ENCODE assay signal across 8 cellular contexts in the genomic region with DNA sequence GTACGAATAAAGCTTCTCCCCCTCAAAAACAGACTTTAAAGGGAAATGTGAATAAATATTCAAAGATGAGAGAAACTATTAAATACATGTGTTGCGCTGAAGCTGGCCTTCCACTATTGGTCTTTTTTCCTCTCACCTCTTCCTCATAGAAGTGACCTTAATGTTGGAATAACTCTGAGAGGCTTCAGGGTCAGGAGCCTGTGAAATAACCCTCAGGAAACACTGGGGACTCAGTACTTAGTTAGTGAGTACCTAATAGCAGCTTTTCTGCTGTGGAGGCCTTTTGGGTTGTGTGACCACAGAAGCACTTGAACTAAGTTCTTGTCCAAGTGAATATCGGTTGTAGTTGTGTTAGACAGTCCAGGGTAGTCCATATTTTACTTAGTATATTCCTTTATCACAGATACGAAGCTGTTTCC.
A peak's percentile ranks its signal among the peaks of the same experiment; 100 is the strongest.
DNase-seq lines count a peak whose midpoint lies in the region; ATAC-seq and TF ChIP-seq lines count a peak whose summit lies in the region.

No MANE protein-coding gene starts in this region.

- peaks cover 20% of the 10 kb centered on the region for H3K4me1 Mint-ChIP-seq in dendritic cell treated with granulocyte-macrophage colony-stimulating factor and Interleukin-4, amounts not matched to agents 40 ng/mL and 50 ng/mL, for 4 days (ENCODE audit: low read depth)
- H3K4me1 Mint-ChIP-seq in nephron = peaks cover 43% of the 10 kb centered on the region

- no peaks in the 10 kb centered on the region for H3K27me3 Mint-ChIP-seq in dendritic cell treated with granulocyte-macrophage colony-stimulating factor and Interleukin-4, amounts not matched to agents 40 ng/mL and 50 ng/mL, for 4 days
- H3K27me3 Mint-ChIP-seq in nephron (ENCODE audit: low read depth) = no peaks in the 10 kb centered on the region

- H3K4me1 ChIP-seq in ES-I3 (ENCODE audit: insufficient read depth, low read length) (no peaks in the 10 kb centered on the region), NT2/D1 (ENCODE audit: insufficient read depth, insufficient read length) (no peaks in the 10 kb centered on the region)

- intact Hi-C loops in dendritic cell treated with granulocyte-macrophage colony-stimulating factor and Interleukin-4, amounts not matched to agents 40 ng/mL and 50 ng/mL, for 4 days (cut with micrococcal nuclease) = loop anchor here (1.0 to 10.0 kb wide), 7 partner anchors 151 to 1240 kb away; a partner anchor contains a TSS

- H3K27ac Mint-ChIP-seq in dendritic cell treated with granulocyte-macrophage colony-stimulating factor and Interleukin-4, amounts not matched to agents 40 ng/mL and 50 ng/mL, for 4 days = peak overlapping the region; percentile 94
- peak overlapping the region; percentile 97 to 100 (median 99) for H3K27ac Mint-ChIP-seq in nephron

- H3K9ac ChIP-seq in ES-I3 (ENCODE audit: low read depth, low read length) (peak overlapping the region; percentile 64), NT2/D1 (ENCODE audit: insufficient read length, low read depth) (peak overlapping the region; percentile 63)

- DNase-seq in NT2/D1 (ENCODE audit: low read depth, low spot score) = no peak
- no peak for DNase-seq in GM13976 (ENCODE audit: low spot score)
- no peak for DNase-seq in NCI-H2029 treated with DMSO at 0.1 percent for 48 hours (lab: John Stamatoyannopoulos, UW)

- H3K36me3 ChIP-seq in ES-I3 (ENCODE audit: insufficient read depth, low read length) (no peaks in the 10 kb centered on the region), NT2/D1 (ENCODE audit: insufficient read depth, insufficient read length, low read length) (peaks cover 19% of the 10 kb centered on the region)

- no peak for TF ChIP-seq CTCF in nephron (IDR thresholded peaks at IDR 0.05; ENCODE audit: unreplicated experiment in 3 of 3)
- TF ChIP-seq CTCF in GM13976 (IDR thresholded peaks at IDR 0.05; ENCODE audit: borderline replicate concordance, control extremely low read depth, extremely low read depth, insufficient read depth, missing control alignments) = no peak

- H3K36me3 Mint-ChIP-seq in dendritic cell treated with granulocyte-macrophage colony-stimulating factor and Interleukin-4, amounts not matched to agents 40 ng/mL and 50 ng/mL, for 4 days (ENCODE audit: low read depth) = peaks cover 9% of the 10 kb centered on the region
- peaks cover 9% of the 10 kb centered on the region for H3K36me3 Mint-ChIP-seq in nephron (ENCODE audit: low read depth)

- no peaks in the 10 kb centered on the region for H3K27me3 ChIP-seq in NT2/D1 (ENCODE audit: insufficient read depth, insufficient read length)

- in situ Hi-C loops in GM13976 (cut with MboI; ENCODE audit: low sequenced_read_pairs, unreplicated experiment) = no loop called here

- H3K4me3 ChIP-seq in NT2/D1 (ENCODE audit: insufficient read length, low read depth) = peak overlapping the region; percentile 94

- ATAC-seq in HG03095 (IDR thresholded peaks at IDR 0.05; ENCODE audit: unreplicated experiment) (no peak), GM19467 (IDR thresholded peaks at IDR 0.05; ENCODE audit: unreplicated experiment) (no peak)

- H3K9me3 Mint-ChIP-seq in dendritic cell treated with granulocyte-macrophage colony-stimulating factor and Interleukin-4, amounts not matched to agents 40 ng/mL and 50 ng/mL, for 4 days = no peaks in the 10 kb centered on the region
- H3K9me3 Mint-ChIP-seq in nephron = no peaks in the 10 kb centered on the region

- no peaks in the 10 kb centered on the region for H3K9me3 ChIP-seq in ES-I3 (ENCODE audit: control insufficient read depth, insufficient read depth, low read length)
- no peaks in the 10 kb centered on the region for H3K9me3 ChIP-seq in NT2/D1 (ENCODE audit: insufficient read depth, low read length)

- H3K4me3 Mint-ChIP-seq in dendritic cell treated with granulocyte-macrophage colony-stimulating factor and Interleukin-4, amounts not matched to agents 40 ng/mL and 50 ng/mL, for 4 days = peak overlapping the region; percentile 92
- H3K4me3 Mint-ChIP-seq in nephron = peak overlapping the region; percentile 99 to 100 (median 99)
